2 cellular contexts compared by ENCODE assay signal in the genomic region with DNA sequence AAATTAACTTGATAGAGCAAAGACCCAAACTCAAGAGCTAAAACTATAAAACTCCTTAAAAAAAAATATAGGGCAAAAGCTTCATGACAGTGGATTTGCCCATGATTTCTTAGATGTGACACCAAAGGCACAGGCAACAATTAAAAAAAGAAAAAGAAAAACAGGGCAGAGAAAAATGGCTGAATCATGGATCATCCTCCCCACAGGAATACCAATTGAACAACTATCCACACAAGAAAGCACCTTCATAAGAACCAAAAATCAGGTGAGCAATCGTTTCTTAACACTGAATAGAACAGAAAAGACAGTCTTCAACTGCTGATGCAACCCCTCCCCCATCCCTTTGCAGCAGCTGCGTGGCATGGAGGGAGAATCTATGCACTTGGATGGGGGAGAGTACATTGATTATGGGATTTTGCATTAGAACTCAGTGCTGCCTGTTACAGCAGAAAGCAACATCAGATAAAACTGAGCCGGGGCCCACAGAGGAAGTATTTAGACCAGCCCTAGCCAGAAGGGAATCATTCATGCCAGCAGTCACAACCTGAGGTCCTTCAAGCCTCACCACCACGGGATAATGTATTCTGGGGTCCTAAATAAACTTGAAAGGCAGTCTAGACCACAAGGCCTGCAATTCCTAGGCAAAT.
TF ChIP-seq lines count a peak whose summit lies in the region.

No MANE protein-coding gene starts in this region.

TF ChIP-seq in H1, 55 proteins besides CTCF, POLR2A, EP300 and RAD21:
- TF ChIP-seq POLR2AphosphoS5 (IDR thresholded peaks at IDR 0.05; ENCODE audit: low read depth, low read length): no peak

TF ChIP-seq in HepG2, 621 proteins besides CTCF, POLR2A, EP300 and RAD21:
- TF ChIP-seq, protein P1, sequence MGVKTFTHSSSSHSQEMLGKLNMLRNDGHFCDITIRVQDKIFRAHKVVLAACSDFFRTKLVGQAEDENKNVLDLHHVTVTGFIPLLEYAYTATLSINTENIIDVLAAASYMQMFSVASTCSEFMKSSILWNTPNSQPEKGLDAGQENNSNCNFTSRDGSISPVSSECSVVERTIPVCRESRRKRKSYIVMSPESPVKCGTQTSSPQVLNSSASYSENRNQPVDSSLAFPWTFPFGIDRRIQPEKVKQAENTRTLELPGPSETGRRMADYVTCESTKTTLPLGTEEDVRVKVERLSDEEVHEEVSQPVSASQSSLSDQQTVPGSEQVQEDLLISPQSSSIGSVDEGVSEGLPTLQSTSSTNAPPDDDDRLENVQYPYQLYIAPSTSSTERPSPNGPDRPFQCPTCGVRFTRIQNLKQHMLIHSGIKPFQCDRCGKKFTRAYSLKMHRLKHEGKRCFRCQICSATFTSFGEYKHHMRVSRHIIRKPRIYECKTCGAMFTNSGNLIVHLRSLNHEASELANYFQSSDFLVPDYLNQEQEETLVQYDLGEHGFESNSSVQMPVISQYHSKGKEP (CRISPR knock-in tag; IDR thresholded peaks at IDR 0.05): no peak
- TF ChIP-seq ZNF660 (CRISPR knock-in tag; IDR thresholded peaks at IDR 0.05; ENCODE audit: borderline replicate concordance, low read depth): no peak
- TF ChIP-seq HDAC1 (CRISPR knock-in tag; IDR thresholded peaks at IDR 0.05): no peak
- TF ChIP-seq AKAP8 (CRISPR knock-in tag; IDR thresholded peaks at IDR 0.05): no peak
- TF ChIP-seq NFKB2 (CRISPR knock-in tag; IDR thresholded peaks at IDR 0.05; ENCODE audit: borderline replicate concordance): no peak
- TF ChIP-seq ZFP36L2 (CRISPR knock-in tag; IDR thresholded peaks at IDR 0.05): no peak
- TF ChIP-seq NR2F2 (IDR thresholded peaks at IDR 0.05; ENCODE audit: borderline replicate concordance, low read depth): no peak
- TF ChIP-seq TBP (CRISPR knock-in tag; IDR thresholded peaks at IDR 0.05): no peak
- TF ChIP-seq, protein P2, sequence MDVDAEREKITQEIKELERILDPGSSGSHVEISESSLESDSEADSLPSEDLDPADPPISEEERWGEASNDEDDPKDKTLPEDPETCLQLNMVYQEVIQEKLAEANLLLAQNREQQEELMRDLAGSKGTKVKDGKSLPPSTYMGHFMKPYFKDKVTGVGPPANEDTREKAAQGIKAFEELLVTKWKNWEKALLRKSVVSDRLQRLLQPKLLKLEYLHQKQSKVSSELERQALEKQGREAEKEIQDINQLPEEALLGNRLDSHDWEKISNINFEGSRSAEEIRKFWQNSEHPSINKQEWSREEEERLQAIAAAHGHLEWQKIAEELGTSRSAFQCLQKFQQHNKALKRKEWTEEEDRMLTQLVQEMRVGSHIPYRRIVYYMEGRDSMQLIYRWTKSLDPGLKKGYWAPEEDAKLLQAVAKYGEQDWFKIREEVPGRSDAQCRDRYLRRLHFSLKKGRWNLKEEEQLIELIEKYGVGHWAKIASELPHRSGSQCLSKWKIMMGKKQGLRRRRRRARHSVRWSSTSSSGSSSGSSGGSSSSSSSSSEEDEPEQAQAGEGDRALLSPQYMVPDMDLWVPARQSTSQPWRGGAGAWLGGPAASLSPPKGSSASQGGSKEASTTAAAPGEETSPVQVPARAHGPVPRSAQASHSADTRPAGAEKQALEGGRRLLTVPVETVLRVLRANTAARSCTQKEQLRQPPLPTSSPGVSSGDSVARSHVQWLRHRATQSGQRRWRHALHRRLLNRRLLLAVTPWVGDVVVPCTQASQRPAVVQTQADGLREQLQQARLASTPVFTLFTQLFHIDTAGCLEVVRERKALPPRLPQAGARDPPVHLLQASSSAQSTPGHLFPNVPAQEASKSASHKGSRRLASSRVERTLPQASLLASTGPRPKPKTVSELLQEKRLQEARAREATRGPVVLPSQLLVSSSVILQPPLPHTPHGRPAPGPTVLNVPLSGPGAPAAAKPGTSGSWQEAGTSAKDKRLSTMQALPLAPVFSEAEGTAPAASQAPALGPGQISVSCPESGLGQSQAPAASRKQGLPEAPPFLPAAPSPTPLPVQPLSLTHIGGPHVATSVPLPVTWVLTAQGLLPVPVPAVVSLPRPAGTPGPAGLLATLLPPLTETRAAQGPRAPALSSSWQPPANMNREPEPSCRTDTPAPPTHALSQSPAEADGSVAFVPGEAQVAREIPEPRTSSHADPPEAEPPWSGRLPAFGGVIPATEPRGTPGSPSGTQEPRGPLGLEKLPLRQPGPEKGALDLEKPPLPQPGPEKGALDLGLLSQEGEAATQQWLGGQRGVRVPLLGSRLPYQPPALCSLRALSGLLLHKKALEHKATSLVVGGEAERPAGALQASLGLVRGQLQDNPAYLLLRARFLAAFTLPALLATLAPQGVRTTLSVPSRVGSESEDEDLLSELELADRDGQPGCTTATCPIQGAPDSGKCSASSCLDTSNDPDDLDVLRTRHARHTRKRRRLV (CRISPR knock-in tag; IDR thresholded peaks at IDR 0.05): no peak
- no peak for TF ChIP-seq STAT5B (CRISPR knock-in tag; IDR thresholded peaks at IDR 0.05)
- TF ChIP-seq CREB1 (IDR thresholded peaks at IDR 0.05): no peak
- TF ChIP-seq CREB1 (CRISPR knock-in tag; IDR thresholded peaks at IDR 0.05): no peak
- no peak for TF ChIP-seq SATB2 (CRISPR knock-in tag; IDR thresholded peaks at IDR 0.05)
- TF ChIP-seq PITX1 (CRISPR knock-in tag; IDR thresholded peaks at IDR 0.05): no peak
- TF ChIP-seq ZNF543 (CRISPR knock-in tag; IDR thresholded peaks at IDR 0.05): no peak
- no peak for TF ChIP-seq ZNF101 (CRISPR knock-in tag; IDR thresholded peaks at IDR 0.05; ENCODE audit: borderline replicate concordance, low read depth)
- TF ChIP-seq NR2F1 (CRISPR knock-in tag; IDR thresholded peaks at IDR 0.05): no peak
- no peak for TF ChIP-seq ZNF577 (CRISPR knock-in tag; IDR thresholded peaks at IDR 0.05; ENCODE audit: borderline replicate concordance, low read depth)
- TF ChIP-seq ZNF280B (CRISPR knock-in tag; IDR thresholded peaks at IDR 0.05; ENCODE audit: borderline replicate concordance): no peak
TF ChIP-seq in HepG2: peak in this region for 0.
